Comparison of ENCODE assay signal across 29 cellular contexts in genomic region chr12:7444537-7444936, GRCh38. TPM values are rescaled to one million over a fixed set of nuclear protein-coding genes. Genes with fewer than 3 reads are reported as not detected.
"Had no signal": no experiment of that assay in that cellular context is flagged by ENCODE, and none has a peak within 500 bp of the region (broad histone marks: within the 10 kb centered on the region; RNA-seq: fewer than 3 reads in every experiment).

No MANE protein-coding gene starts in this region.

- H3K9ac ChIP-seq: parathyroid adenoma had no signal

- H2AFZ ChIP-seq: parathyroid adenoma had no signal

- ATAC-seq: naive thymus-derived CD8-positive, alpha-beta T cell; natural killer cell treated with Interleukin-12 subunit alpha and Interleukin-12 subunit beta and Interleukin-15 and Interleukin-18, amount 100 ng/mL, for 72 hours; psoas muscle; right cardiac atrium; stimulated activated effector memory CD8-positive, alpha-beta T cell treated with anti-CD3 and anti-CD28 coated beads, Interleukin-12 subunit alpha, Interleukin-12 subunit beta, amount 100 ng/mL, for 72 hours; stimulated activated naive B cell treated with anti-CD40 and anti-IgM and Interleukin-4, amounts not matched to agents 10 μg/mL and 1 μg/mL and 100 μg/mL, for 72 hours had no signal

- H3K27me3 ChIP-seq: ovary, right lobe of liver, testis, uterus had no signal

- H3K9me3 ChIP-seq: neutrophil, psoas muscle, right lobe of liver, sigmoid colon, suprapubic skin, testis, tibial artery, transverse colon, upper lobe of right lung, uterus had no signal

- H3K27ac ChIP-seq: neutrophil, ovary, parathyroid adenoma, psoas muscle, right lobe of liver, sigmoid colon, stomach, suprapubic skin, testis, tibial artery, upper lobe of right lung, uterus had no signal

- FAIRE-seq: small intestine had no signal

- H3K4me1 ChIP-seq: parathyroid adenoma, psoas muscle, right lobe of liver, sigmoid colon, suprapubic skin, testis, tibial artery, upper lobe of right lung, uterus had no signal

- H3K79me2 ChIP-seq: parathyroid adenoma had no signal

- H3K4me3 ChIP-seq: ovary, right lobe of liver, sigmoid colon, stomach, suprapubic skin, testis, tibial artery, transverse colon, upper lobe of right lung, uterus had no signal

- DNase-seq: naive thymus-derived CD8-positive, alpha-beta T cell; nephron progenitor cell; nucleus accumbens; ovary; posterior cingulate gyrus; psoas muscle; right cardiac atrium; right lobe of liver; sigmoid colon; small intestine; stimulated activated CD4-positive, alpha-beta T cell treated with anti-CD3 and anti-CD28 coated beads, Interleukin-15, amount 100 ng/mL, for 24 hours; stimulated activated CD4-positive, alpha-beta T cell treated with anti-CD3 and anti-CD28 coated beads, Interleukin-2, amount 100 ng/mL, for 24 hours; stimulated activated CD4-positive, alpha-beta T cell treated with anti-CD3 and anti-CD28 coated beads, Interleukin-2, amount 100 ng/mL, for 48 hours; stimulated activated CD4-positive, alpha-beta T cell treated with anti-CD3 and anti-CD28 coated beads, Interleukin-4, amount 100 ng/mL, for 24 hours; stimulated activated naive B cell treated with anti-CD40 and anti-IgM and Interleukin-4, amounts not matched to agents 10 μg/mL and 1 μg/mL and 100 μg/mL, for 72 hours; stimulated activated naive CD4-positive, alpha-beta T cell treated with Interleukin-2 at 50 U/mL for 16 hours; stomach; testis; tibial artery; transverse colon; upper lobe of right lung; uterus had no signal

- H3K36me3 ChIP-seq: neutrophil, ovary, right lobe of liver, sigmoid colon, stomach, suprapubic skin, tibial artery, transverse colon, upper lobe of right lung, uterus had no signal

RNA-seq across cellular contexts. Expression of gene CD163L1, which starts 0.6 kb away (rescaled TPM):
- total RNA-seq: natural killer cell treated with Interleukin-12 subunit alpha and Interleukin-12 subunit beta and Interleukin-15 and Interleukin-18, amount 100 ng/mL, for 72 hours had no signal
- polyA plus RNA-seq: naive thymus-derived CD8-positive, alpha-beta T cell had no signal

RNA-seq across cellular contexts. Expression of gene CD163, which starts 59.0 kb away (rescaled TPM):
- total RNA-seq: natural killer cell treated with Interleukin-12 subunit alpha and Interleukin-12 subunit beta and Interleukin-15 and Interleukin-18, amount 100 ng/mL, for 72 hours; neural crest cell; renal cortical epithelial cell had no signal
